8 cellular contexts compared by ENCODE assay signal in the genomic region with DNA sequence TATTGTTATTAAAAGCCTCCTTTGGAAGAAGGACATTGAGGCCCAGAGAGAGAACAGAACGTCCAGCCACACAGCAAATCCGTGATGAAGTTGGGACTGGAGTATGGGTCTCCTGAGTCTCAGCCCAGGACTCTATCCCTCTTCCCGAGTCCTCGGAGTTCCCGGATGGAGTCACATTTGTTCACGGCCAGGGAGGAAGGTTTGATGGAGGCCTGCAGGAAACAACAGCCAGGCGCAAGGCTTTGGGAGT. TPM values are rescaled to one million over a fixed set of nuclear protein-coding genes. Genes with fewer than 3 reads are reported as not detected.
DNase-seq lines count a peak whose midpoint lies in the region; ATAC-seq and TF ChIP-seq lines count a peak whose summit lies in the region.

No MANE protein-coding gene starts in this region.

- TF ChIP-seq EP300 in tibial nerve (IDR thresholded peaks at IDR 0.05): no peak

- peak overlapping the region; percentile 75 to 82 (median 80) for H3K4me3 ChIP-seq in tibial nerve

- no peak for DNase-seq in activated T-cell treated with anti-CD3 and anti-CD28 coated beads, Interleukin-2, amount 50 U/mL, for 4 hours
- DNase-seq in activated T-cell treated with anti-CD3 and anti-CD28 coated beads for 4 hours (no peak), tibial nerve (ENCODE audit: low spot score in 2 of 2) (no peak), mesenteric fat pad (ENCODE audit: low spot score) (no peak), DMS53 (lab: John Stamatoyannopoulos, UW) (no peak), inferior parietal cortex (ENCODE audit: extremely low spot score) (no peak)

- peaks cover 27% of the 10 kb centered on the region for H3K36me3 Mint-ChIP-seq in activated T-cell treated with anti-CD3 and anti-CD28 coated beads, Interleukin-2, amount 50 U/mL, for 4 hours (ENCODE audit: insufficient read depth)

- H3K27ac ChIP-seq in adipose tissue (ENCODE audit: low read depth, low read length): peak overlapping the region; percentile 21
- peak overlapping the region; percentile 98 for H3K27ac ChIP-seq in layer of hippocampus (ENCODE audit: low read depth, low read length)
- peak overlapping the region; percentile 87 to 97 (median 94) for H3K27ac ChIP-seq in tibial nerve

- no peak for TF ChIP-seq CTCF in tibial nerve (IDR thresholded peaks at IDR 0.05)

- no peaks in the 10 kb centered on the region for H3K9me3 Mint-ChIP-seq in activated T-cell treated with anti-CD3 and anti-CD28 coated beads, Interleukin-2, amount 50 U/mL, for 4 hours

- peaks cover 0 to 38% (median 4%) of the 10 kb centered on the region in 3 donors for H3K36me3 ChIP-seq in tibial nerve

- WGBS in adipose tissue, 3 donors: 12 to 15% (median 13%) methylated on average over 7 of the region's 7 CpGs
- WGBS in tibial nerve, 2 donors: 10% methylated on average over 7 of the region's 7 CpGs

- H3K9me3 ChIP-seq in tibial nerve: no peaks in the 10 kb centered on the region

- peak overlapping the region; percentile 94 for H3K4me3 Mint-ChIP-seq in activated T-cell treated with anti-CD3 and anti-CD28 coated beads, Interleukin-2, amount 50 U/mL, for 4 hours

- peaks cover 35% of the 10 kb centered on the region for H3K4me1 Mint-ChIP-seq in activated T-cell treated with anti-CD3 and anti-CD28 coated beads, Interleukin-2, amount 50 U/mL, for 4 hours (ENCODE audit: low read depth)

- H3K27me3 ChIP-seq in layer of hippocampus (ENCODE audit: control insufficient read depth, insufficient read depth, low read length): no peaks in the 10 kb centered on the region
- H3K27me3 ChIP-seq in tibial nerve: no peaks in the 10 kb centered on the region

- TF ChIP-seq POLR2A in tibial nerve (IDR thresholded peaks at IDR 0.05): no peak

- no peak for ATAC-seq in activated T-cell treated with anti-CD3 and anti-CD28 coated beads, Interleukin-2, amount 50 U/mL, for 4 hours

- peaks cover 2 to 43% (median 27%) of the 10 kb centered on the region in 4 donors for H3K4me1 ChIP-seq in tibial nerve

- no peaks in the 10 kb centered on the region for H3K27me3 Mint-ChIP-seq in activated T-cell treated with anti-CD3 and anti-CD28 coated beads, Interleukin-2, amount 50 U/mL, for 4 hours (ENCODE audit: low read depth)

RNA-seq across cellular contexts. Expression of gene TXLNA, which starts 0.4 kb away (rescaled TPM):
- total RNA-seq in activated T-cell treated with anti-CD3 and anti-CD28 coated beads, Interleukin-2, amount 50 U/mL, for 4 hours: 10 to 100 TPM; 80.7 to 86.6 (median 86.0) TPM
- polyA plus RNA-seq in adipose tissue: 10 to 100 TPM; 13.2 to 26.7 (median 21.7) TPM
- total RNA-seq in tibial nerve (10 to 100 TPM; 41.4 to 52.0 (median 49.5) TPM), mesenteric fat pad (54.5 TPM)

RNA-seq across cellular contexts. Expression of gene CCDC28B, which starts 21.3 kb away (rescaled TPM):
- total RNA-seq in activated T-cell treated with anti-CD3 and anti-CD28 coated beads, Interleukin-2, amount 50 U/mL, for 4 hours: 10 to 100 TPM in 1 of 3 donors, 1 to 10 TPM in 2; 6.7 to 10.0 (median 7.8) TPM
- polyA plus RNA-seq in adipose tissue: 10 to 100 TPM in 1 of 3 donors, 1 to 10 TPM in 2; 3.5 to 15.9 (median 4.1) TPM
- total RNA-seq in tibial nerve: 10 to 100 TPM in 1 of 4 donors, 1 to 10 TPM in 3; 2.7 to 12.0 (median 6.2) TPM
- total RNA-seq in mesenteric fat pad: 3.5 TPM

RNA-seq across cellular contexts. Expression of gene IQCC, which starts 26.4 kb away (rescaled TPM):
- total RNA-seq in activated T-cell treated with anti-CD3 and anti-CD28 coated beads, Interleukin-2, amount 50 U/mL, for 4 hours: 1 to 10 TPM; 2.2 to 3.0 (median 2.9) TPM
- polyA plus RNA-seq in adipose tissue: 1 to 10 TPM in 1 of 3 donors, under 1 TPM in 2; 0.56 to 1.5 (median 0.79) TPM
- 1 to 10 TPM; 2.4 to 4.7 (median 3.7) TPM for total RNA-seq in tibial nerve
- 0.67 TPM for total RNA-seq in mesenteric fat pad

RNA-seq across cellular contexts. Expression of gene DCDC2B, which starts 29.8 kb away (rescaled TPM):
- total RNA-seq in activated T-cell treated with anti-CD3 and anti-CD28 coated beads, Interleukin-2, amount 50 U/mL, for 4 hours: not detected
- polyA plus RNA-seq in adipose tissue: not detected
- total RNA-seq in tibial nerve (not detected), mesenteric fat pad (not detected)

RNA-seq across cellular contexts. Expression of gene TMEM234, which starts 43.0 kb away (rescaled TPM):
- total RNA-seq in activated T-cell treated with anti-CD3 and anti-CD28 coated beads, Interleukin-2, amount 50 U/mL, for 4 hours: 1 to 10 TPM; 8.0 to 9.2 (median 8.2) TPM
- 10 to 100 TPM in 2 of 3 donors, 1 to 10 TPM in 1; 6.9 to 14.7 (median 10.7) TPM for polyA plus RNA-seq in adipose tissue
- total RNA-seq in tibial nerve (10 to 100 TPM; 22.5 to 29.0 (median 26.3) TPM), mesenteric fat pad (18.4 TPM)

Comparison
In these comparisons a context has a peak if more than half of its experiments do, and no peak if none do; other contexts are left out.
1. H3K27ac ChIP-seq: peak in every context shown above with its lines; median percentile 98 in layer of hippocampus; 94 in tibial nerve; 21 in adipose tissue.